11 cellular contexts compared by ENCODE assay signal in the genomic region with DNA sequence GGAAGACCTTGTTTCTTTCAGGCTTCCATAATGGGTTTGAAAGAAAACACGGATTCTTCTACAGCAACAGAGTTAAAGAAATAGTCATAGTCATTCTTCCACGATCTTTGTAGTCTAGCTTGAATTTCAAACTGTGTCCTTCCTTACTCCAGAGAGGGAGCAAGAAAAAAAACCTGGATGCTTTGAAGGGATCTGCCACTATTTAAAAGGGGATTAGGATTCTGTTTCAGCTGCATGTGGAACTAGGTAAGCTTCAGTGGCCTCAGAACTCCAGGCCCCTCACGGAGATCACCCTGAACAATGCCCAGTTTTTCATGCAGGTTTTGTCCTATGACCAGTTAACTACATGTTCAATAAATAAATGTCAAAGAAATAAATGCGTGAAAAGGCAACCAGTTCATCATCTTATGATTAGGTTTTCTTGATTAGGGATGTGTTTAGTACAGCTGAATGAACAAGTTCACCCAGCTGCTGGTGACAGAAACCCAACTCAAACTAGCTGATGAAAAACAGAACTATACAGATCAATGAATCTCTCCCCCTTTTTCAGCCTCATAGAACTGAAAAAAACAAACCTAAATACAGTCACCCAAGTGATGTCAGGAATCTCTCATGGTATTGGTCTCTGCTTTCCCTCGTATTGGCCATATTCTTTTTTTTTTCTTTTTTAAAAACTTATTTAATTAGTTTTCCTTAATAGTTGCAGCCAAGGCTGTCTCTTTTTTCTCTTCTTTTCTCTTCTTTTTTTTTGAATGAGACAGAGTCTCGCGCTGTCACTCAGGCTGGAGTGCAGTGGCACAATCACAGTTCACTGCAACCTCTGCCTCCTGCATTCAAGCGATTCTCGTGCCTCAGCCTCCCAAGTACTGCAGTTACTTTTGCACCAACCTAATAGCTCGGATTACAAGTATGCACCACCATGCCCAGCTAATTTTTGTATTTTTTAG. TPM values are rescaled to one million over a fixed set of nuclear protein-coding genes. Genes with fewer than 3 reads are reported as not detected.
DNase-seq lines count a peak whose midpoint lies in the region; ATAC-seq, FAIRE-seq and TF ChIP-seq lines count a peak whose summit lies in the region.
"Had no signal": no experiment of that assay in that cellular context is flagged by ENCODE, and none has a peak within 500 bp of the region (broad histone marks: within the 10 kb centered on the region; RNA-seq: fewer than 3 reads in every experiment).

No MANE protein-coding gene starts in this region.

- peak overlapping the region; percentile 39 for H3K27ac ChIP-seq in CD4-positive, CD25-positive, alpha-beta regulatory T cell (ENCODE audit: insufficient read depth, low read length, poor library complexity, severe bottlenecking)
- H3K27ac ChIP-seq in kidney (ENCODE audit: low read depth in 2 of 2, low read length in 2 of 2) = no peak overlapping the region
- H3K27ac ChIP-seq: BLaER1, hepatocyte had no signal

- no peak overlapping the region for H3K9ac ChIP-seq in kidney (ENCODE audit: low read length in 2 of 2)
- H3K9ac ChIP-seq: BLaER1 had no signal

- H3K4me1 ChIP-seq in CD4-positive, CD25-positive, alpha-beta regulatory T cell (ENCODE audit: control insufficient read depth, insufficient read depth, low read length, poor library complexity, severe bottlenecking) = no peaks in the 10 kb centered on the region
- no peaks in the 10 kb centered on the region for H3K4me1 ChIP-seq in kidney (ENCODE audit: control insufficient read depth in 1 of 2, insufficient read depth in 1 of 2, low read depth in 1 of 2, low read length in 2 of 2)

- H3K36me3 ChIP-seq in CD4-positive, CD25-positive, alpha-beta regulatory T cell (ENCODE audit: control insufficient read depth, insufficient read depth, low read length) = peaks cover 43% of the 10 kb centered on the region
- no peaks in the 10 kb centered on the region for H3K36me3 ChIP-seq in kidney (ENCODE audit: control insufficient read depth in 1 of 2, insufficient read depth in 2 of 2, low read length in 2 of 2)

- FAIRE-seq in kidney (lab: Jason Lieb, UNC) = no peak

- no peak overlapping the region for H3K4me3 ChIP-seq in CD4-positive, CD25-positive, alpha-beta regulatory T cell (ENCODE audit: low read depth, low read length)
- H3K4me3 ChIP-seq in kidney (ENCODE audit: low read length in 2 of 2) = no peak overlapping the region
- H3K4me3 ChIP-seq: BLaER1, hepatocyte had no signal

- H3K27me3 ChIP-seq in CD4-positive, CD25-positive, alpha-beta regulatory T cell (ENCODE audit: control insufficient read depth, insufficient read depth, low read length) = no peaks in the 10 kb centered on the region
- H3K27me3 ChIP-seq: hepatocyte had no signal

- DNase-seq in CD4-positive, CD25-positive, alpha-beta regulatory T cell = no peak
- no peak for DNase-seq in UCSD-AML1 (lab: John Stamatoyannopoulos, UW; ENCODE audit: unreplicated experiment)
- DNase-seq in NCI-H1048 (lab: John Stamatoyannopoulos, UW) = no peak
- DNase-seq in kidney = no peak
- no peak for DNase-seq in NCI-H146 (lab: John Stamatoyannopoulos, UW)

- H3K9me3 Mint-ChIP-seq in CD4-positive, CD25-positive, alpha-beta regulatory T cell = no peaks in the 10 kb centered on the region
- no peaks in the 10 kb centered on the region for H3K9me3 Mint-ChIP-seq in activated T-helper 17 cell treated with anti-CD3 and anti-CD28 coated beads, Interleukin-2, amount 50 U/mL, for 72 hours
- H3K9me3 Mint-ChIP-seq: nephron had no signal

- H3K9me3 ChIP-seq in CD4-positive, CD25-positive, alpha-beta regulatory T cell (ENCODE audit: control insufficient read depth in 2 of 2, low read length in 2 of 2) = no peaks in the 10 kb centered on the region
- H3K9me3 ChIP-seq in kidney (ENCODE audit: control insufficient read depth in 1 of 2, low read length in 2 of 2) = no peaks in the 10 kb centered on the region
- H3K9me3 ChIP-seq: BLaER1 had no signal

- TF ChIP-seq CTCF in kidney (IDR thresholded peaks at IDR 0.05; ENCODE audit: borderline replicate concordance, extremely low read depth, insufficient read depth) = no peak

- intact Hi-C loops in kidney (cut with DNase I) = no loop called here

- H3K36me3 Mint-ChIP-seq in CD4-positive, CD25-positive, alpha-beta regulatory T cell = peaks cover 30% of the 10 kb centered on the region
- H3K36me3 Mint-ChIP-seq in activated T-helper 17 cell treated with anti-CD3 and anti-CD28 coated beads, Interleukin-2, amount 50 U/mL, for 72 hours (ENCODE audit: low read depth) = peaks cover 48% of the 10 kb centered on the region

- H3K4me1 Mint-ChIP-seq in CD4-positive, CD25-positive, alpha-beta regulatory T cell = peaks cover 22 to 25% (median 25%) of the 10 kb centered on the region in 4 donors
- H3K4me1 Mint-ChIP-seq in activated T-helper 17 cell treated with anti-CD3 and anti-CD28 coated beads, Interleukin-2, amount 50 U/mL, for 72 hours = peaks cover 31% of the 10 kb centered on the region

- H3K27me3 Mint-ChIP-seq in CD4-positive, CD25-positive, alpha-beta regulatory T cell = no peaks in the 10 kb centered on the region
- no peaks in the 10 kb centered on the region for H3K27me3 Mint-ChIP-seq in activated T-helper 17 cell treated with anti-CD3 and anti-CD28 coated beads, Interleukin-2, amount 50 U/mL, for 72 hours

- H3K27ac Mint-ChIP-seq in CD4-positive, CD25-positive, alpha-beta regulatory T cell = peak overlapping the region in 2 of 3 donors; percentile 31 to 37
- peak overlapping the region; percentile 57 for H3K27ac Mint-ChIP-seq in activated T-helper 17 cell treated with anti-CD3 and anti-CD28 coated beads, Interleukin-2, amount 50 U/mL, for 72 hours
- H3K27ac Mint-ChIP-seq: nephron had no signal

- no peak overlapping the region for H3K4me3 Mint-ChIP-seq in CD4-positive, CD25-positive, alpha-beta regulatory T cell
- H3K4me3 Mint-ChIP-seq in activated T-helper 17 cell treated with anti-CD3 and anti-CD28 coated beads, Interleukin-2, amount 50 U/mL, for 72 hours = no peak overlapping the region
- H3K4me3 Mint-ChIP-seq: nephron had no signal

- no peak for ATAC-seq in CD4-positive, CD25-positive, alpha-beta regulatory T cell (ENCODE audit: low read depth in 2 of 2)
- ATAC-seq in GM18909 (IDR thresholded peaks at IDR 0.05; ENCODE audit: poor library complexity, unreplicated experiment) (peak; percentile 41), HG02938 (IDR thresholded peaks at IDR 0.05; ENCODE audit: unreplicated experiment) (peak; percentile 45)
- ATAC-seq in activated T-helper 17 cell treated with anti-CD3 and anti-CD28 coated beads, Interleukin-2, amount 50 U/mL, for 72 hours (replicated peaks) = peak; percentile 72

RNA-seq across cellular contexts. Expression of gene MPZL1, which starts 14.6 kb away (rescaled TPM):
- 3.3 TPM for total RNA-seq in CD4-positive, CD25-positive, alpha-beta regulatory T cell
- 10 to 100 TPM in 1 of 4 donors, 1 to 10 TPM in 3; 6.5 to 10.0 (median 9.2) TPM for polyA plus RNA-seq in CD4-positive, CD25-positive, alpha-beta regulatory T cell
- total RNA-seq in activated T-helper 17 cell treated with anti-CD3 and anti-CD28 coated beads, Interleukin-2, amount 50 U/mL, for 72 hours = 10 to 100 TPM; 24.4 to 27.0 TPM
- 98.3 TPM for total RNA-seq in kidney
- 42.1 TPM for polyA plus RNA-seq in kidney (ENCODE audit: insufficient read depth, low read depth, low replicate concordance)

Comparison
In these comparisons a context has a peak if more than half of its experiments do, and no peak if none do; other contexts are left out.
1. ATAC-seq: peak in GM18909 (single experiment), HG02938 (single experiment) and activated T-helper 17 cell treated with anti-CD3 and anti-CD28 coated beads, Interleukin-2, amount 50 U/mL, for 72 hours (single experiment); none in CD4-positive, CD25-positive, alpha-beta regulatory T cell (0 of 2).